In genomic region chr19:51948979-51949378, GRCh38 we compare ENCODE assay signal across 11 cellular contexts.
DNase-seq lines count a peak whose midpoint lies in the region.
"Had no signal": no experiment of that assay in that cellular context is flagged by ENCODE, and none has a peak within 500 bp of the region (broad histone marks: within the 10 kb centered on the region; RNA-seq: fewer than 3 reads in every experiment).

No MANE protein-coding gene starts in this region.

- DNase-seq in T1000 (lab: John Stamatoyannopoulos, UW) (peak; percentile 76), fibroblast of the conjunctiva (ENCODE audit: low read depth) (peak; percentile 21), stromal cell of bone marrow (ENCODE audit: low read depth) (peak; percentile 11), COLO668 (lab: John Stamatoyannopoulos, UW; ENCODE audit: unreplicated experiment) (no peak)
- DNase-seq in activated CD8-positive, alpha-beta memory T cell treated with anti-CD3 and anti-CD28 coated beads, Interleukin-2, amount 50 U/mL, for 4 hours, result no peak
- no peak for DNase-seq in stimulated activated CD4-positive, alpha-beta T cell treated with anti-CD3 and anti-CD28 coated beads, Interleukin-4, amount 100 ng/mL, for 1 hour
- DNase-seq: activated CD4-positive, alpha-beta memory T cell treated with anti-CD3 and anti-CD28 coated beads, Interleukin-2, amount 10 ng/mL, durations not matched to agents 7 days and 5 days; GF-D8; glutamatergic neuron; naive B cell; NCI-H2227 treated with DMSO at 0.1 percent for 48 hours had no signal

Comparison
In these comparisons a context has a peak if more than half of its experiments do, and no peak if none do; other contexts are left out.
1. DNase-seq: peak in T1000 (single experiment), fibroblast of the conjunctiva (single experiment) and stromal cell of bone marrow (single experiment); none in COLO668 (single experiment), activated CD8-positive, alpha-beta memory T cell treated with anti-CD3 and anti-CD28 coated beads, Interleukin-2, amount 50 U/mL, for 4 hours (single experiment) and stimulated activated CD4-positive, alpha-beta T cell treated with anti-CD3 and anti-CD28 coated beads, Interleukin-4, amount 100 ng/mL, for 1 hour (single experiment).